In genomic region chr17:17354560-17355357, GRCh38 we compare ENCODE assay signal across 7 cellular contexts.
A peak's percentile ranks its signal among the peaks of the same experiment; 100 is the strongest.
DNase-seq lines count a peak whose midpoint lies in the region; ATAC-seq and TF ChIP-seq lines count a peak whose summit lies in the region.

No MANE protein-coding gene starts in this region.

- ATAC-seq in HG02884 (IDR thresholded peaks at IDR 0.05; ENCODE audit: unreplicated experiment) = no peak

- H3K27me3 ChIP-seq in WERI-Rb-1 (ENCODE audit: insufficient read depth, low read depth, severe bottlenecking) (no peaks in the 10 kb centered on the region), brain microvascular endothelial cell (replicated peaks) (no peaks in the 10 kb centered on the region)

- in situ Hi-C loops in brain microvascular endothelial cell (cut with HindIII; ENCODE audit: low pct_ligation_motif_present, low sequenced_read_pairs) = loop anchor here (25.0 kb wide), 1 partner anchor 258 kb away; no protein-coding TSS in a partner anchor

- H3K27ac ChIP-seq in WERI-Rb-1 (no peak overlapping the region), brain microvascular endothelial cell (no peak overlapping the region)

- no peaks in the 10 kb centered on the region for H3K9me3 ChIP-seq in WERI-Rb-1 (ENCODE audit: severe bottlenecking)

- H3K4me3 ChIP-seq in WERI-Rb-1 (ENCODE audit: low read depth, low read length) (no peak overlapping the region), brain microvascular endothelial cell (ENCODE audit: low read depth, low read length) (no peak overlapping the region)

- H3K36me3 ChIP-seq in WERI-Rb-1 (no peaks in the 10 kb centered on the region), brain microvascular endothelial cell (replicated peaks) (no peaks in the 10 kb centered on the region)

- peak; percentile 89 for TF ChIP-seq CTCF in WERI-Rb-1 (IDR thresholded peaks at IDR 0.05; ENCODE audit: low read depth, low read length)
- peak; percentile 91 for TF ChIP-seq CTCF in brain microvascular endothelial cell (IDR thresholded peaks at IDR 0.05; ENCODE audit: low read depth, low read length, missing control alignments)

- DNase-seq in GM19238 (ENCODE audit: insufficient read length, low spot score) (peak; percentile 77), NCI-H2107 (lab: John Stamatoyannopoulos, UW) (peak; percentile 69), WERI-Rb-1 (peak; percentile 83), brain microvascular endothelial cell (peak; percentile 41), inferior parietal cortex (ENCODE audit: extremely low spot score) (peak; percentile 83)
- peak; percentile 47 to 68 (median 63) for DNase-seq in stimulated activated CD4-positive, alpha-beta T cell treated with anti-CD3 and anti-CD28 coated beads, Interleukin-1b, Interleukin-23, amount 100 ng/mL, for 24 hours (ENCODE audit: low read depth in 4 of 4, low spot score in 1 of 4)
